9 cellular contexts compared by ENCODE assay signal in the genomic region with DNA sequence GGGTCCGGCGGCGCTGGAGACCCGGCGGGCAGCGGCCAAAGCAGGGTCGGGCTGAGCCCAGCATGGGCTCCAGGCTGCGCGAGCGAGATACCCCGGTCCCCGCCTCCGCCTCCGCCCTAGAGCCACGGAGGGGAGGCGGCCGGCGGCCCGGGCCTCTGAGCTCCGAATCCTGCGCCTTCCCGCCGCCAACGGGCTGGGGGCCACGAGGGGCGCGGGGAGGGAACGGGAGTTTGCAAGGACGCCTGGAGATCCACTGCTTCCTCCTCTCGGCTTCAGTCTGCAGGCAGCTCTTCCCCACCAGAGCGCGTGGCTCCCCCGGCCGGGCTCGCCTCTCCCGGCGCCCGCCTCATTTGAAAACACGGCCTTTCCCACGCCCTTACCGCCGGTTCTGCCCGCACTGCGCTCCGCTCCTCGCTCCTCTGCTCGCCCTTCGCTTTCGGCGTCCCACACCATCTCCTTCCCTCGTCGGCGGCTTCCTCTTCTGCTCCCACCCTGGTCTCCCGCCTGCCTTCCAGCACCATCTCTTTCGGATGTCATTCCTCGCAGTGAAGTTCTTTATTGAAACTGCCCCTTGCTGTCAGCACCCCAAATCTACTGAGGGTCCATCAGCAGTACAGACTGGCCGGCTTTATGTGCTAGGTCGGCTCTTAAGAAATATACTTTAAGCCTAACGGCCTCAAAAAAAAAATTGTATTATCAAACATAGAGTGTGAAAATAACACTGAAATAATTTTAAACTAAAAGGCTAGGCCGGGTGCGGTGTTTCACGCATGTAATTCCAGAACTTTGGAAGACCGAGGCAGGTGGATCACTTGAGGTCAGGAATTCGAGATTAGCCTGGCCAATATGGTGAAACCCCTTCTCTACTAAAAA.
DNase-seq lines count a peak whose midpoint lies in the region; ATAC-seq and TF ChIP-seq lines count a peak whose summit lies in the region.
"Had no signal": no experiment of that assay in that cellular context is flagged by ENCODE, and none has a peak within 500 bp of the region (broad histone marks: within the 10 kb centered on the region; RNA-seq: fewer than 3 reads in every experiment).

No MANE protein-coding gene starts in this region.

- TF ChIP-seq POLR2A in stomach (IDR thresholded peaks at IDR 0.05) = no peak

- no peak for DNase-seq in T-helper 2 cell treated with Interferon-gamma antibody and Interleukin-4, amounts not matched to agents 5 μg/mL and 100 μg/mL, for 36 hours (ENCODE audit: low spot score)
- DNase-seq in T-helper 2 cell (no peak), colonic mucosa (no peak), lung (ENCODE audit: low spot score) (no peak), stomach (no peak), NAMALWA (ENCODE audit: low spot score) (no peak), COLO829 (ENCODE audit: low spot score) (no peak)

- peak overlapping the region; percentile 69 for H3K4me3 Mint-ChIP-seq in T-helper 2 cell treated with Interferon-gamma antibody and Interleukin-4, amounts not matched to agents 5 μg/mL and 100 μg/mL, for 36 hours

- H3K4me1 ChIP-seq in colonic mucosa (no peaks in the 10 kb centered on the region), lung (ENCODE audit: control insufficient read depth in 2 of 2, insufficient read depth in 2 of 2, low read length in 2 of 2) (peaks cover 0 to 7% of the 10 kb centered on the region in 2 donors), stomach (peaks cover 9 to 21% (median 12%) of the 10 kb centered on the region in 4 donors)
- H3K4me1 ChIP-seq: BLaER1 treated with 17β-estradiol and CSF1 and Interleukin-3, amounts not matched to agents 10 nM and 100 nM had no signal

- H3K27ac ChIP-seq in colonic mucosa = no peak overlapping the region
- H3K27ac ChIP-seq in lung (ENCODE audit: low read depth in 1 of 2, low read length in 1 of 2) = no peak overlapping the region
- no peak overlapping the region for H3K27ac ChIP-seq in stomach
- H3K27ac ChIP-seq: BLaER1 treated with 17β-estradiol and CSF1 and Interleukin-3, amounts not matched to agents 10 nM and 100 nM had no signal

- no peak for TF ChIP-seq CTCF in colonic mucosa (IDR thresholded peaks at IDR 0.05)
- TF ChIP-seq CTCF in lung (IDR thresholded peaks at IDR 0.05; ENCODE audit: control extremely low read depth, extremely low read depth) = no peak
- TF ChIP-seq CTCF in stomach (IDR thresholded peaks at IDR 0.05) = no peak

- H3K36me3 ChIP-seq in colonic mucosa = no peaks in the 10 kb centered on the region
- no peaks in the 10 kb centered on the region for H3K36me3 ChIP-seq in lung (ENCODE audit: control insufficient read depth in 2 of 2, insufficient read depth in 2 of 2, low read length in 2 of 2)
- no peaks in the 10 kb centered on the region for H3K36me3 ChIP-seq in stomach
- H3K36me3 ChIP-seq: BLaER1 treated with 17β-estradiol and CSF1 and Interleukin-3, amounts not matched to agents 10 nM and 100 nM had no signal

- no peak overlapping the region for H3K27ac Mint-ChIP-seq in T-helper 2 cell treated with Interferon-gamma antibody and Interleukin-4, amounts not matched to agents 5 μg/mL and 100 μg/mL, for 36 hours

- H3K27me3 ChIP-seq in colonic mucosa (peaks cover 11% of the 10 kb centered on the region), lung (ENCODE audit: control insufficient read depth, insufficient read depth) (no peaks in the 10 kb centered on the region), stomach (peaks cover 0 to 23% (median 17%) of the 10 kb centered on the region in 3 donors)

- H3K9me3 ChIP-seq in colonic mucosa = no peaks in the 10 kb centered on the region
- H3K9me3 ChIP-seq in lung (ENCODE audit: control insufficient read depth in 2 of 2, insufficient read depth in 1 of 2, low read length in 1 of 2) = no peaks in the 10 kb centered on the region
- H3K9me3 ChIP-seq in stomach = no peaks in the 10 kb centered on the region

- peaks cover 2% of the 10 kb centered on the region for H3K36me3 Mint-ChIP-seq in T-helper 2 cell treated with Interferon-gamma antibody and Interleukin-4, amounts not matched to agents 5 μg/mL and 100 μg/mL, for 36 hours (ENCODE audit: low read depth)

- no peaks in the 10 kb centered on the region for H3K9me3 Mint-ChIP-seq in T-helper 2 cell treated with Interferon-gamma antibody and Interleukin-4, amounts not matched to agents 5 μg/mL and 100 μg/mL, for 36 hours

- ATAC-seq in lung (ENCODE audit: insufficient read depth, low FRiP score) (peak; percentile 58), HG02840 (IDR thresholded peaks at IDR 0.05; ENCODE audit: low FRiP score, unreplicated experiment) (no peak)

- intact Hi-C loops in colonic mucosa (cut with DNase I) = no loop called here
- intact Hi-C loops in stomach (cut with DNase I; ENCODE audit: low total_unique reads) = no loop called here

- peaks cover 64% of the 10 kb centered on the region for H3K27me3 Mint-ChIP-seq in T-helper 2 cell treated with Interferon-gamma antibody and Interleukin-4, amounts not matched to agents 5 μg/mL and 100 μg/mL, for 36 hours (ENCODE audit: low read depth)

- H3K4me3 ChIP-seq in colonic mucosa (peak overlapping the region; percentile 28), lung (peak overlapping the region; percentile 12), stomach (peak overlapping the region; percentile 42 to 59 (median 50))

- no peak for TF ChIP-seq EP300 in stomach (IDR thresholded peaks at IDR 0.05)

- WGBS in lung, 2 donors = 11 to 15% methylated on average over 59 to 64 of the region's 64 CpGs
- 16 to 23% (median 17%) methylated on average over 38 to 64 of the region's 64 CpGs for WGBS in stomach, 5 donors

- H3K9ac ChIP-seq in colonic mucosa (ENCODE audit: low read depth in 2 of 2, low read length in 2 of 2) = no peak overlapping the region
- H3K9ac ChIP-seq: BLaER1 treated with 17β-estradiol and CSF1 and Interleukin-3, amounts not matched to agents 10 nM and 100 nM had no signal

- peaks cover 5% of the 10 kb centered on the region for H3K4me1 Mint-ChIP-seq in T-helper 2 cell treated with Interferon-gamma antibody and Interleukin-4, amounts not matched to agents 5 μg/mL and 100 μg/mL, for 36 hours (ENCODE audit: low read depth)
